8 cellular contexts compared by ENCODE assay signal in the genomic region with DNA sequence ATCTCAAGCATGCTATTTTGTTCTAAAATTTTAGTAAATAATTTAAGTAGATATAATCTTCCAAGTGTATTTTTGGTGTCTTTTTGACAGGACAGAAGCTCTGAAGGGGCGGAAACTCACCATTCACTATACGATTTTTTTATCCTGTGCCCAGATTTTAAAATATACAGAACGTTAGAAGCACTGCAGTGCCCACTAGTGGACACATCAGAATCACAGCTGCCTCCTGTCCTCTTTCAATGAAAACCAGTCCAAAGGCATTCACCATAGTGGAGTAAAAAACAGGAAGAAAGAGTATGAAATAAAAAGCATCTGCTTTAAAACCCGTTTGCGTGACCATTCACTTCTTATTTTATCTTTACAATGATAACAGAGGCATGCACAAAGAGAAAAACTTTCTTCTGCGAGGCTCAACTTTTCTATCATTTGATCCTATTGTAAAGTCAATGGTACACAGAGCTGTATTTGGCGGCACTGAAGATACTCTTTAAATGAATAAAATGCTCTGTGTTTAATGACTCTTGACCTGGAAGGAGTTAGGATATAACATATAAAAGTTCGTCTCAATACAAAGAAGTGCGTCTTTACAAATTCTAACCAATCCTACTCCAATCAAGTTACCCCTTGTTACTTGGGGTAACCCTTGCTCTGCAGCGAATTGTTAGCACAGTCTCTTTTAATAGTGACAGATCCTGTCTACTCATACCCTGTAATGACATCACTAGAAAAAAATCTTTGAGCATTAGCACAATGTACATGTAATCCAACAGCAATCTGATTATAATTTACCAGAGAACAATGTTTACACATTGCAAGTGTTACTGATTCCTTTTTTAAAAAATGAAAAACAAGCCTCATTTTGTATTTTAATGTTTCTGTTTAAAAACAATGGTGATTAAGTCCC.
DNase-seq lines count a peak whose midpoint lies in the region; ATAC-seq, FAIRE-seq and TF ChIP-seq lines count a peak whose summit lies in the region.

No MANE protein-coding gene starts in this region.

- H3K4me1 ChIP-seq in ascending aorta, result no peaks in the 10 kb centered on the region
- no peaks in the 10 kb centered on the region for H3K4me1 ChIP-seq in small intestine (ENCODE audit: control insufficient read depth in 2 of 2, insufficient read depth in 1 of 2, low read depth in 1 of 2, low read length in 1 of 2)

- peak; percentile 32 for DNase-seq in activated CD4-positive, CD25-positive, alpha-beta regulatory T cell treated with anti-CD3 and anti-CD28 coated beads, Interleukin-2, amount 50 U/mL, for 72 hours
- DNase-seq in HK-2 (ENCODE audit: unreplicated experiment) (peak; percentile 19), NOMO-1 treated with DMSO at 0.1 percent for 48 hours (lab: John Stamatoyannopoulos, UW; ENCODE audit: unreplicated experiment) (peak; percentile 78), ascending aorta (ENCODE audit: low spot score in 2 of 2) (no peak), hippocampal formation (lab: John Stamatoyannopoulos, UW) (peak; percentile 9 to 59), small intestine (peak; percentile 43)

- H3K36me3 ChIP-seq in ascending aorta, result no peaks in the 10 kb centered on the region
- no peaks in the 10 kb centered on the region for H3K36me3 ChIP-seq in small intestine (ENCODE audit: control insufficient read depth in 2 of 2, insufficient read depth in 2 of 2, low read length in 2 of 2)

- H3K4me3 ChIP-seq in ascending aorta (no peak overlapping the region), small intestine (ENCODE audit: low read depth in 1 of 2, low read length in 2 of 2) (no peak overlapping the region)

- TF ChIP-seq CTCF in ascending aorta (IDR thresholded peaks at IDR 0.05), result peak; percentile 31 to 80 (median 79)

- FAIRE-seq in small intestine (lab: Jason Lieb, UNC), result no peak

- WGBS in small intestine, 3 donors, result 39 to 42% (median 41%) methylated on average over 10 of the region's 10 CpGs

- intact Hi-C loops in ascending aorta (cut with DNase I), result loop anchor here (1.0 to 10.0 kb wide), 2 partner anchors 392 to 1452 kb away; no protein-coding TSS in a partner anchor

- no peak for ATAC-seq in activated CD4-positive, CD25-positive, alpha-beta regulatory T cell treated with anti-CD3 and anti-CD28 coated beads, Interleukin-2, amount 50 U/mL, for 24 hours
- ATAC-seq in GM21360 (IDR thresholded peaks at IDR 0.05; ENCODE audit: unreplicated experiment), result no peak

- H3K27me3 ChIP-seq in ascending aorta (no peaks in the 10 kb centered on the region), small intestine (ENCODE audit: control insufficient read depth in 2 of 2, insufficient read depth in 2 of 2, low read length in 2 of 2) (no peaks in the 10 kb centered on the region)

- H3K27ac ChIP-seq in ascending aorta (no peak overlapping the region), small intestine (ENCODE audit: low read depth in 1 of 2, low read length in 1 of 2) (no peak overlapping the region)

- H3K9me3 ChIP-seq in ascending aorta (no peaks in the 10 kb centered on the region), small intestine (ENCODE audit: control insufficient read depth, low read depth) (no peaks in the 10 kb centered on the region)

Comparison
In these comparisons a context has a peak if more than half of its experiments do, and no peak if none do; other contexts are left out.
1. DNase-seq: peak in activated CD4-positive, CD25-positive, alpha-beta regulatory T cell treated with anti-CD3 and anti-CD28 coated beads, Interleukin-2, amount 50 U/mL, for 72 hours (single experiment), HK-2 (single experiment), NOMO-1 treated with DMSO at 0.1 percent for 48 hours (single experiment), hippocampal formation (2 of 2) and small intestine (single experiment); none in ascending aorta (0 of 2).